In the genomic region with DNA sequence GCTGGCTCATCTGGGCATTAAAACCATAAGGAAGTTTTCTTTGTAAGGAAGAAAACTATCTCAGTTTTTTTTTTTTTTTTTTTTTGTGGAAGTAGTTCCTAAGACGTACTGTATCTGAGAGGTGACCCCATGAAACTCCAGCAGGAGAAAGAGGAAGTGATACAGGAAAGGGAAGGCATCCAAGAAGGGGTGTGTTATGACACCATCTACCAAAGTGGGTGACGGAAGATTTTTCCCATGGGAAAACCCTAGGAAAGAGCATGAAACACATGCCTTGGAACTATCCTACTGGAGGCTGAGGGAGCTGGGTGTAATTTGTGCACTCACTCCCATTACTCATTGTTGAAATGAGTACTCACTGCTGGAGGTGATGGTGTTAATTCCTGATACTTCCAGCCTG, we compare ENCODE assay signal across 23 cellular contexts.
DNase-seq lines count a peak whose midpoint lies in the region; TF ChIP-seq lines count a peak whose summit lies in the region.
"Had no signal": no experiment of that assay in that cellular context is flagged by ENCODE, and none has a peak within 500 bp of the region (broad histone marks: within the 10 kb centered on the region; RNA-seq: fewer than 3 reads in every experiment).

No MANE protein-coding gene starts in this region.

- H3K4me3 ChIP-seq in breast epithelium: no peak overlapping the region
- no peak overlapping the region for H3K4me3 ChIP-seq in cardiac fibroblast (replicated peaks in 1 of 2; ENCODE audit: low read depth in 2 of 2, low read length in 2 of 2)
- no peak overlapping the region for H3K4me3 ChIP-seq in stomach
- H3K4me3 ChIP-seq: A549 had no signal

- peaks cover 5 to 8% of the 10 kb centered on the region in 2 donors for H3K9me3 ChIP-seq in breast epithelium
- H3K9me3 ChIP-seq in stomach: peaks cover 0 to 9% (median 3%) of the 10 kb centered on the region in 4 donors
- H3K9me3 ChIP-seq: A549 had no signal

- no peak overlapping the region for H3K27ac Mint-ChIP-seq in MCF 10A (ENCODE audit: low read depth, unreplicated experiment)
- H3K27ac Mint-ChIP-seq: B cell; CD4-positive, alpha-beta T cell had no signal

- no TSS peak for BruUV-seq in MCF 10A (replicated peaks; lab: Mats Ljungman, UMichigan)

- TF ChIP-seq CTCF in MCF 10A (IDR thresholded peaks at IDR 0.05; ENCODE audit: unreplicated experiment) (no peak), breast epithelium (IDR thresholded peaks at IDR 0.05) (no peak), cardiac fibroblast (IDR thresholded peaks at IDR 0.05; ENCODE audit: low read depth, low read length) (no peak), stomach (IDR thresholded peaks at IDR 0.05) (no peak)

- no peak for TF ChIP-seq POLR2A in breast epithelium (IDR thresholded peaks at IDR 0.05)
- TF ChIP-seq POLR2A in stomach (IDR thresholded peaks at IDR 0.05): no peak

- intact Hi-C loops in MCF 10A (cut with micrococcal nuclease): no loop called here
- intact Hi-C loops in breast epithelium (cut with DNase I; ENCODE audit: low total_unique reads): no loop called here
- intact Hi-C loops in stomach (cut with DNase I; ENCODE audit: low total_unique reads): no loop called here

- H3K4me1 ChIP-seq in breast epithelium (no peaks in the 10 kb centered on the region), stomach (peaks cover 5 to 26% (median 21%) of the 10 kb centered on the region in 4 donors)
- H3K4me1 ChIP-seq: A549 had no signal

- TF ChIP-seq EP300 in stomach (IDR thresholded peaks at IDR 0.05): no peak

- CTCF ChIA-PET in MCF 10A (lab: Yijun Ruan, JAX): no interaction called here

- peaks cover 8% of the 10 kb centered on the region for H3K9me3 Mint-ChIP-seq in MCF 10A (ENCODE audit: unreplicated experiment)

- WGBS in stomach, 5 donors: 33 to 73% (median 71%) methylated on average over 2 of the region's 2 CpGs

- POLR2A ChIA-PET in MCF 10A (lab: Yijun Ruan, JAX): interaction anchor here (0.5 to 0.6 kb wide), 2 partner anchors 91 to 131 kb away, joined by 3 to 5 read pairs; no protein-coding TSS in a partner anchor

- peaks cover 13% of the 10 kb centered on the region for H3K4me1 Mint-ChIP-seq in MCF 10A (ENCODE audit: insufficient read depth, unreplicated experiment)

- H3K27me3 ChIP-seq in breast epithelium (no peaks in the 10 kb centered on the region), stomach (no peaks in the 10 kb centered on the region)

- H3K36me3 Mint-ChIP-seq in MCF 10A (ENCODE audit: insufficient read depth, unreplicated experiment): no peaks in the 10 kb centered on the region

- H3K27me3 Mint-ChIP-seq in MCF 10A (ENCODE audit: insufficient read depth, unreplicated experiment): no peaks in the 10 kb centered on the region
- H3K27me3 Mint-ChIP-seq: B cell; CD4-positive, alpha-beta T cell had no signal

- H3K36me3 ChIP-seq in breast epithelium (no peaks in the 10 kb centered on the region), stomach (no peaks in the 10 kb centered on the region)

- H3K4me3 Mint-ChIP-seq in MCF 10A (ENCODE audit: unreplicated experiment): no peak overlapping the region
- H3K4me3 Mint-ChIP-seq: B cell; CD4-positive, alpha-beta T cell had no signal

- DNase-seq in MCF 10A (ENCODE audit: unreplicated experiment): peak; percentile 20
- no peak for DNase-seq in breast epithelium (ENCODE audit: low spot score in 2 of 2)
- peak; percentile 6 for DNase-seq in Kasumi-1 (lab: John Stamatoyannopoulos, UW)
- peak; percentile 11 to 42 for DNase-seq in cardiac fibroblast (ENCODE audit: low read depth in 2 of 2)
- DNase-seq in DMS79 (lab: John Stamatoyannopoulos, UW): no peak
- DNase-seq in stomach: no peak
- DNase-seq in OCI-M1 (lab: John Stamatoyannopoulos, UW): no peak
- no peak for DNase-seq in mesenteric fat pad (ENCODE audit: low spot score)
- DNase-seq: CD4-positive, alpha-beta T cell; COR-L47; DND-41; MM.1S; NCI-H1105 treated with DMSO at 0.1 percent for 48 hours; NCI-H2029 treated with DMSO at 0.1 percent for 48 hours; NCI-H226; NCI-H510A treated with DMSO at 0.1 percent for 48 hours; NCI-H774; NK-92 treated with Interleukin-12 subunit alpha and Interleukin-12 subunit beta, amount 100 ng/mL, for 24 hours; PC-3; SHP77; SW 1271 had no signal

- H3K27ac ChIP-seq in breast epithelium (no peak overlapping the region), stomach (no peak overlapping the region)
- H3K27ac ChIP-seq: A549 had no signal

Comparison
In these comparisons a context has a peak if more than half of its experiments do, and no peak if none do; other contexts are left out.
1. DNase-seq: peak in MCF 10A (single experiment), Kasumi-1 (2 of 2) and cardiac fibroblast (2 of 2); none in breast epithelium (0 of 2), DMS79 (single experiment), stomach (single experiment), OCI-M1 (single experiment) and mesenteric fat pad (single experiment).